ENCODE assay signal across 2 cellular contexts in the genomic region with DNA sequence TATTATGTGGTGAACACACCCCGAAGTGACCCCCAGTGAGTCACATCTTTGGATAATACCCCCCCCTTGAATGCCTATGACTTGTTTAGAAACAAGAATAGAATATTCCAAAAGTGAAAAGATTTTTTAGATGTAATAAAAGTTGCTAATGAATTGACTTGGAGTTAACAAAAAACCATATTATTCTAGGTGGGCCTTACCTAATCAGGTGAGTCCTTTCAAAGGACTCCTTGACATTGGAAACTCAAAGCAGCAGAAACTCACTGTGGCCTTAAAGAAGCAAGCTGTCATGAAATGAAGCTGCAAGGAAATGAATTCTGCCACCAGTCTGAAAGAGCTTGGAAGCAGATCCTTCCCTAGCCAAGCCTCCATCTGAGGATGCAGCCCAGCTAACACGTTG.
TF ChIP-seq lines count a peak whose summit lies in the region.

No MANE protein-coding gene starts in this region.

TF ChIP-seq in HEK293, 187 proteins besides CTCF, POLR2A, EP300 and RAD21:
- TF ChIP-seq ZNF548 (tag by site-specific recombination; IDR thresholded peaks at IDR 0.05), result no peak
- TF ChIP-seq ZNF10 (tag by site-specific recombination; IDR thresholded peaks at IDR 0.05), result peak; percentile 100
- no peak for TF ChIP-seq ZNF544 (tag by site-specific recombination; IDR thresholded peaks at IDR 0.05)
- no peak for TF ChIP-seq SP7 (tag by site-specific recombination; IDR thresholded peaks at IDR 0.05)
- TF ChIP-seq ZSCAN5A (tag by site-specific recombination; IDR thresholded peaks at IDR 0.05), result no peak
- TF ChIP-seq ZNF747 (tag by site-specific recombination; IDR thresholded peaks at IDR 0.05), result no peak
- TF ChIP-seq KLF10 (tag by site-specific recombination; IDR thresholded peaks at IDR 0.05), result no peak

TF ChIP-seq in K562, 482 proteins besides CTCF, POLR2A, EP300 and RAD21:
- TF ChIP-seq ZNF830 (CRISPR knock-in tag; IDR thresholded peaks at IDR 0.05) (no peak), RHOXF2B (CRISPR knock-in tag; conservative IDR thresholded peaks at IDR 0.05) (no peak), TSC22D4 (tag; IDR thresholded peaks at IDR 0.05) (no peak), ZNF134 (CRISPR knock-in tag; conservative IDR thresholded peaks at IDR 0.05) (peak; percentile 98), DMBX1 (CRISPR knock-in tag; IDR thresholded peaks at IDR 0.05; ENCODE audit: borderline replicate concordance) (no peak), FOXM1 (IDR thresholded peaks at IDR 0.05; ENCODE audit: low read depth) (peak; percentile 43; the same call in 1 of the 2 replicates), FOXM1 (CRISPR knock-in tag; IDR thresholded peaks at IDR 0.05; ENCODE audit: low read depth) (no peak), RBM25 (IDR thresholded peaks at IDR 0.05; ENCODE audit: low read depth, low read length, severe bottlenecking) (peak; percentile 67)
- TF ChIP-seq, protein P1, sequence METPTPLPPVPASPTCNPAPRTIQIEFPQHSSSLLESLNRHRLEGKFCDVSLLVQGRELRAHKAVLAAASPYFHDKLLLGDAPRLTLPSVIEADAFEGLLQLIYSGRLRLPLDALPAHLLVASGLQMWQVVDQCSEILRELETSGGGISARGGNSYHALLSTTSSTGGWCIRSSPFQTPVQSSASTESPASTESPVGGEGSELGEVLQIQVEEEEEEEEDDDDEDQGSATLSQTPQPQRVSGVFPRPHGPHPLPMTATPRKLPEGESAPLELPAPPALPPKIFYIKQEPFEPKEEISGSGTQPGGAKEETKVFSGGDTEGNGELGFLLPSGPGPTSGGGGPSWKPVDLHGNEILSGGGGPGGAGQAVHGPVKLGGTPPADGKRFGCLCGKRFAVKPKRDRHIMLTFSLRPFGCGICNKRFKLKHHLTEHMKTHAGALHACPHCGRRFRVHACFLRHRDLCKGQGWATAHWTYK (CRISPR knock-in tag; IDR thresholded peaks at IDR 0.05), result no peak
